In the genomic region with DNA sequence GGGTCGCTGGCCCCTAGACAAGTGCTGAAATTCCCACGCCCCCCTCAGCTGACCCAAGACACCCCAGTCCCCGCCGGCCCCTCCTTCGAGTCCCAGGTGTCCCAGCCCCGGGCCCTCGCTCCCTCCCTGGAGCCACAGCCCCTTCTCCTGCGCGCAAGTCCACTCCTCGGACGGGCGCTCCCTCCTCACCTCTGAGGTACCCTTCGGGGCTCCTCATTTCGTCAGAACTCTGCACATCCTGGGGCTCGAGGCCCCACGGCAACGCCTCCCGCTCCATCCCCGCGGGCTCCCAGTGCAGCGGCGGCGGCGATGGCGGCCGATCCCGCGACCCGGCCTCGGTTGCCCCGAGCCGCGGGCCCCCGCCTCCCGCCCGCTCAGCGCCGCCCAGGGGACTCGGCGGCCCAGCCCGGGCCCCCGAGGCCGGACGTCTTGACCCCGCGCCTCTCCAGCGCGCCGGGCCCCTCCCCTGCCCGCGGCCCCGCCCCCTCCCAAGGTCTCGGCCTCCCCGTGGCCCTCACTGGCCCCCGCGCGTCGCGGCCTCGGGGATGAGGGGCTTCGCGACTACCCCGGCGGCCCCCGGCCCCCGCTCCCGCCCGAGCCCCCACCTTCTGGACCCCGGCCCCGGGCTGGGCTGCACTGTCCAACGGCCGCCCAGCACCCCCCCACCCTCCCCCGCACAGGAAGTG, we compare ENCODE assay signal across 1 cellular context.
TF ChIP-seq lines count a peak whose summit lies in the region.

A gene (minus strand): TSS at position 430 of the 686 bp plus-strand sequence. CDS start 153 bp downstream, at position 277.

TF ChIP-seq in IMR-90, 13 proteins besides CTCF, POLR2A, EP300 and RAD21:
- peak; percentile 34; the same call in 1 of the 2 replicates for TF ChIP-seq BHLHE40 (IDR thresholded peaks at IDR 0.05; ENCODE audit: low read depth, low read length)
- TF ChIP-seq RFX5 (IDR thresholded peaks at IDR 0.05; ENCODE audit: low read depth, low read length): no peak
